ENCODE assay signal across 1 cellular context in the genomic region with DNA sequence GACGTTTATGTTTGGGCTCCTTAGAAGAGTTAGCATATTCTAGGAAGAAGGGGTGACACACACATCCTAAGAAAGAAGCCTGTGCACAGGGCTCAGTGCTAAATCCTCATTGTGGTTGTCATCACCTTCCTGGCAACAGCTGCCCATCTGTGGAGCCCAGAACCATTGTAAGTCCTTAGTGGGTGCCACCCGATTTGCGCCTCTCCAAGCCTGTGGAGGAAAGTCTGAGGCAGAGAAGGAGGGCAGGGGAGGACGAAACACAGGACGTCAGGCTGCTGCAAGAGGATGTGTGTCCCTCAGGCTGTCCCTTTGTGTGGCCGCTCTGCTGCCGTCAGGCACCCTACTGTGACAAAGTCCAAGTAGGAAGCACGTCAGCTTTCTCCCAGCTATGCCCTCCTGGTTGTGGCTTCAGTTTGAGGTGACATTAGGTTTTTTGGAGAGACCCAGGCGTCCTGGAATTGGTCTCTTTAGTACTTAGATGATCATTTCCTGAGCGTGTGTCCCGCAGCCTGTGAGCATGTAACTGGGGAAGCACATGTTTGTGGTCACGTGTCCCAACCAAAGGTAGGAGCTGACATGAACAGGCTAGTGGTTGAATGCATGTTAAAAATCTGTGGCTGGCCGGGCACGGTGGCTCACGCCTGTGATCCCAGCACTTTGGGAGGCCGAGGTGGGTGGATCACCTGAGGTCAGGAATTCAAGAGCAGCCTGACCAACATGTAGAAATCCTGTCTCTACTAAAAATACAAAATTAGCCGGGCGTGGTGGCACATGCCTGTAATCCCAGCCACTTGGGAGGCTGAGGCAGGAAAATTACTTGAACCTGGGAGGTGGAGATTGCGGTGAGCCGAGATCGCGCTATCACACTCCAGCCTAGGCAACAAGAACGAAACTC.
TF ChIP-seq lines count a peak whose summit lies in the region.

No MANE protein-coding gene starts in this region.

TF ChIP-seq in H1, 55 proteins besides CTCF, POLR2A, EP300 and RAD21:
- TF ChIP-seq HDAC6 (IDR thresholded peaks at IDR 0.05; ENCODE audit: low read depth, low read length) (no peak), BACH1 (IDR thresholded peaks at IDR 0.05; ENCODE audit: low read length) (no peak), TBP (IDR thresholded peaks at IDR 0.05; ENCODE audit: low read depth, low read length) (no peak), PHF8 (conservative IDR thresholded peaks at IDR 0.05; ENCODE audit: low read depth, low read length) (no peak), TAF7 (optimal IDR thresholded peaks at IDR 0.05; ENCODE audit: borderline replicate concordance, low read depth, low read length) (no peak), POU5F1 (IDR thresholded peaks at IDR 0.05; ENCODE audit: low read depth, low read length) (no peak), ASH2L (IDR thresholded peaks at IDR 0.05; ENCODE audit: low read length) (no peak), SIRT6 (IDR thresholded peaks at IDR 0.05; ENCODE audit: low read length) (no peak), KDM5A (IDR thresholded peaks at IDR 0.05; ENCODE audit: low read length) (no peak), GTF2F1 (IDR thresholded peaks at IDR 0.05; ENCODE audit: borderline replicate concordance, low read depth, low read length) (no peak), POLR2AphosphoS5 (IDR thresholded peaks at IDR 0.05; ENCODE audit: low read depth, low read length) (no peak), CBX8 (IDR thresholded peaks at IDR 0.05; ENCODE audit: borderline replicate concordance, low read depth, low read length) (no peak), SP2 (IDR thresholded peaks at IDR 0.05; ENCODE audit: low read length) (no peak), CHD2 (IDR thresholded peaks at IDR 0.05; ENCODE audit: low read length) (no peak), MAFK (IDR thresholded peaks at IDR 0.05; ENCODE audit: low read depth, low read length) (no peak), TCF12 (IDR thresholded peaks at IDR 0.05; ENCODE audit: low read depth, low read length) (no peak), CHD1 (IDR thresholded peaks at IDR 0.05; ENCODE audit: low read depth, low read length) (no peak), SP4 (IDR thresholded peaks at IDR 0.05; ENCODE audit: low read length) (no peak)
- TF ChIP-seq, protein P1, sequence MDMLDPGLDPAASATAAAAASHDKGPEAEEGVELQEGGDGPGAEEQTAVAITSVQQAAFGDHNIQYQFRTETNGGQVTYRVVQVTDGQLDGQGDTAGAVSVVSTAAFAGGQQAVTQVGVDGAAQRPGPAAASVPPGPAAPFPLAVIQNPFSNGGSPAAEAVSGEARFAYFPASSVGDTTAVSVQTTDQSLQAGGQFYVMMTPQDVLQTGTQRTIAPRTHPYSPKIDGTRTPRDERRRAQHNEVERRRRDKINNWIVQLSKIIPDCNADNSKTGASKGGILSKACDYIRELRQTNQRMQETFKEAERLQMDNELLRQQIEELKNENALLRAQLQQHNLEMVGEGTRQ (IDR thresholded peaks at IDR 0.05; ENCODE audit: low read length), result no peak
